Comparison of ENCODE assay signal across 8 cellular contexts in the genomic region with DNA sequence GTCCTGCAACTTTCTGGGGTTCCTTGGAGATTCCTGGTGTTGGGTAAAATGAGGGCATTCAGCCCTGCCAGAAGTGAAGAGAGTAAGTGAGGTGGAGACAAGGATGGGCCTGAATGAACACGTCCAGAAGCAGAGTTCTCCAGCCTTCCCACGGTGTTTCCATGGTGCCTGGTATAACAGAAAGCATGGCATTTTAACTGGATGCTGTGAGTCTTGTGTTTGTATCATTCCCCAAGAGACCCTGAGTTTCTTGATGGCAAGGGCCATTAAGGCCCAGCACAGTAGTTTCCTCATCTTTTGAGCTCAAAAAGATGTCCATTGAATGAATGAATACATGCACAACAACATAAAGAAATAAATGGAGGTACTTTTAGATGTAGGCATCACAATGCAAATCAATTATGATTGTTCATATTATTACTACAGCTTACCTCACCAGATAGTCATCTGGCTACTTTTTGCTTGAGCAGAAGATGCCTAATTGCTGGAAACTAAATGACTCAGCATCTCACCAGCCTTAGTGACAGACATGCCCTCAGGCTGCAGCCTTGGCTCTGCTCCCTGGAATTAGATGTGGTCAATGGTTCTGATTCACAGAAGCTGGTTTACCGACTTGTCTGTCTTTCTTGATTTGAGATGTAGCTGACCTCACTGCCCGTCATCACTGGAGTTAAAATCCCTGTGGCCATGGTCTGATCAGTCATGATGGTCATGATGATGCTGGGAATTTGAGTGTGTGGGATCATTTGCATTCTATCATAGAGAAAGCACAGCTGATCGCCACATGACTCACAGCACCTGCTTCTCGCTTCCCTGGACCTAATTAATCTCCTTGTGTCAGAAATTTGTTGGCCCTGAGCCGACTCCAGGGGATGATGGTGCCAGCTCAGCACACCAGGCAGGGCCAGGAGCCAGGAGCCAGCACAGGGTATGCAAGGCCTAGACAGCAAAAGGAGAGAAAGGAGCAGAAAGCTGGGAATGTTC.
DNase-seq lines count a peak whose midpoint lies in the region; ATAC-seq, FAIRE-seq and TF ChIP-seq lines count a peak whose summit lies in the region.

No MANE protein-coding gene starts in this region.

- TF ChIP-seq CTCF in AG04449 (IDR thresholded peaks at IDR 0.05; ENCODE audit: insufficient read depth, low read length, missing control alignments) (no peak), HepG2 (CRISPR knock-in tag; IDR thresholded peaks at IDR 0.05) (no peak)

- no peaks in the 10 kb centered on the region for H3K79me2 ChIP-seq in HepG2 (ENCODE audit: insufficient read depth, low read length)

- FAIRE-seq in HepG2 (lab: Jason Lieb, UNC): no peak

- CTCF ChIA-PET in AG04449 (lab: Yijun Ruan, JAX) (interaction anchor here (1.0 to 3.1 kb wide), 5 partner anchors 11 to 612 kb away, joined by 3 to 19 read pairs (median 6); no protein-coding TSS in a partner anchor), HepG2 (lab: Yijun Ruan, JAX; ENCODE audit: low intra/inter-chr PET ratio, low total read pairs) (no interaction called here)
- CTCF ChIA-PET in CD8-positive, alpha-beta memory T cell (lab: Charles Lee): no interaction called here

- H3K27ac ChIP-seq in HepG2 (ENCODE audit: extremely low read length, insufficient read depth, low read length): no peak overlapping the region
- H3K27ac ChIP-seq in CD8-positive, alpha-beta memory T cell (ENCODE audit: low read depth, low read length): no peak overlapping the region

- H3K9me3 Mint-ChIP-seq in CD8-positive, alpha-beta memory T cell: peaks cover 0 to 4% (median 0%) of the 10 kb centered on the region in 5 donors

- no peak overlapping the region for H3K4me2 ChIP-seq in HepG2 (ENCODE audit: low read depth, low read length)

- no peaks in the 10 kb centered on the region for H3K27me3 ChIP-seq in HepG2 (ENCODE audit: control insufficient read depth in 1 of 2, insufficient read depth in 2 of 2, low read length in 2 of 2)
- H3K27me3 ChIP-seq in CD8-positive, alpha-beta memory T cell (ENCODE audit: insufficient read depth, low read length, poor library complexity, severe bottlenecking): no peaks in the 10 kb centered on the region

- H3K4me1 Mint-ChIP-seq in CD8-positive, alpha-beta memory T cell: no peaks in the 10 kb centered on the region

- no peaks in the 10 kb centered on the region for H3K27me3 Mint-ChIP-seq in CD8-positive, alpha-beta memory T cell

- H3K4me3 Mint-ChIP-seq in CD8-positive, alpha-beta memory T cell: no peak overlapping the region

- H3K4me3 ChIP-seq in AG04449 (ENCODE audit: low read depth, low read length) (no peak overlapping the region), HepG2 (replicated peaks in 1 of 3; ENCODE audit: insufficient read depth in 1 of 3, low read depth in 2 of 3, low read length in 3 of 3) (no peak overlapping the region)
- no peak overlapping the region for H3K4me3 ChIP-seq in CD8-positive, alpha-beta memory T cell (ENCODE audit: low read length)

- H3K9me3 ChIP-seq in HepG2 (ENCODE audit: low read length): peaks cover 6% of the 10 kb centered on the region; the same call in 1 of the 2 replicates
- H3K9me3 ChIP-seq in CD8-positive, alpha-beta memory T cell (ENCODE audit: low read length): no peaks in the 10 kb centered on the region

- intact Hi-C loops in HepG2 (cut with micrococcal nuclease; ENCODE audit: unreplicated experiment): no loop called here

- ATAC-seq in GM18867 (IDR thresholded peaks at IDR 0.05; ENCODE audit: unreplicated experiment): peak; percentile 87
- ATAC-seq in HG03095 (IDR thresholded peaks at IDR 0.05; ENCODE audit: unreplicated experiment): peak; percentile 79
- ATAC-seq in HepG2: no peak

- TF ChIP-seq POLR2A in HepG2 (IDR thresholded peaks at IDR 0.05; ENCODE audit: insufficient read depth in 1 of 2, low read depth in 2 of 2, low read length in 2 of 2): no peak

- no peak for TF ChIP-seq EP300 in HepG2 (IDR thresholded peaks at IDR 0.05; ENCODE audit: low read depth in 2 of 2, low read length in 2 of 2)
- no peak for TF ChIP-seq EP300 in HepG2 (CRISPR knock-in tag; IDR thresholded peaks at IDR 0.05; ENCODE audit: borderline replicate concordance)

- BruUV-seq in HepG2 (replicated peaks; lab: Mats Ljungman, UMichigan): no TSS peak

- no peak overlapping the region for H3K27ac Mint-ChIP-seq in CD8-positive, alpha-beta memory T cell

- 28% methylated on average over 6 of the region's 7 CpGs for WGBS in HepG2 (ENCODE audit: low lambda C conversion rate)

- no peaks in the 10 kb centered on the region for H3K4me1 ChIP-seq in HepG2 (ENCODE audit: insufficient read depth, low read length)
- H3K4me1 ChIP-seq in CD8-positive, alpha-beta memory T cell (ENCODE audit: insufficient read depth, low read length): no peaks in the 10 kb centered on the region

- in situ Hi-C loops in HepG2 (cut with HindIII; ENCODE audit: extremely low pct_ligation_motif_present, low pct_unique_long_range_greater_than_20kb): no loop called here

- H2AFZ ChIP-seq in HepG2 (ENCODE audit: low read length): no peak overlapping the region

- no peaks in the 10 kb centered on the region for H3K36me3 ChIP-seq in HepG2 (replicated peaks in 1 of 2; ENCODE audit: control insufficient read depth in 1 of 2, insufficient read depth in 2 of 2, low read length in 2 of 2)
- no peaks in the 10 kb centered on the region for H3K36me3 ChIP-seq in CD8-positive, alpha-beta memory T cell (ENCODE audit: insufficient read depth, low read length)

- no peaks in the 10 kb centered on the region for H4K20me1 ChIP-seq in HepG2 (ENCODE audit: insufficient read depth, low read length)

- no peaks in the 10 kb centered on the region for H3K36me3 Mint-ChIP-seq in CD8-positive, alpha-beta memory T cell

- POLR2A ChIA-PET in AG04449 (lab: Yijun Ruan, JAX): interaction anchor here (0.6 to 1.0 kb wide), 2 partner anchors 17 to 338 kb away, joined by 3 read pairs; no protein-coding TSS in a partner anchor
- POLR2A ChIA-PET in HepG2 (lab: Yijun Ruan, JAX): no interaction called here
- POLR2A ChIA-PET in CD8-positive, alpha-beta memory T cell (lab: Charles Lee): no interaction called here

- DNase-seq in AG04449 (ENCODE audit: low read depth, low spot score): peak; percentile 98
- DNase-seq in SW480 (ENCODE audit: low spot score): peak; percentile 22
- DNase-seq in HepG2 (ENCODE audit: low spot score): no peak
- no peak for DNase-seq in CD8-positive, alpha-beta memory T cell
- DNase-seq in SKM-1 (lab: John Stamatoyannopoulos, UW; ENCODE audit: unreplicated experiment): no peak
- no peak for DNase-seq in stimulated activated naive CD4-positive, alpha-beta T cell treated with Interleukin-2 at 50 U/mL for 16 hours (lab: John Stamatoyannopoulos, UW)

- no peak overlapping the region for H3K9ac ChIP-seq in HepG2 (ENCODE audit: insufficient read depth, low read depth, low read length)

- no peak for TF ChIP-seq RAD21 in HepG2 (CRISPR knock-in tag; IDR thresholded peaks at IDR 0.05)

TF ChIP-seq in HepG2, 621 proteins besides CTCF, POLR2A, EP300 and RAD21:
- TF ChIP-seq JUND (CRISPR knock-in tag; IDR thresholded peaks at IDR 0.05) (no peak), CREB1 (IDR thresholded peaks at IDR 0.05) (peak; percentile 27; the same call in 1 of the 2 replicates), CREB1 (CRISPR knock-in tag; IDR thresholded peaks at IDR 0.05) (no peak)

Comparison
In these comparisons a context has a peak if more than half of its experiments do, and no peak if none do; other contexts are left out.
1. DNase-seq: peak in AG04449 (single experiment) and SW480 (single experiment); none in HepG2 (single experiment), CD8-positive, alpha-beta memory T cell (0 of 5), SKM-1 (single experiment) and stimulated activated naive CD4-positive, alpha-beta T cell treated with Interleukin-2 at 50 U/mL for 16 hours (single experiment).